ENCODE assay signal across 23 cellular contexts in genomic region chr3:37599186-37599585, GRCh38.
A peak's percentile ranks its signal among the peaks of the same experiment; 100 is the strongest.
DNase-seq lines count a peak whose midpoint lies in the region; ATAC-seq and TF ChIP-seq lines count a peak whose summit lies in the region.
"Had no signal": no experiment of that assay in that cellular context is flagged by ENCODE, and none has a peak within 500 bp of the region (broad histone marks: within the 10 kb centered on the region; RNA-seq: fewer than 3 reads in every experiment).

No MANE protein-coding gene starts in this region.

- DNase-seq in HUDEP-2 (lab: John Stamatoyannopoulos, UW; ENCODE audit: unreplicated experiment in 76 of 76) (peak in 59 of 76 experiments; percentile 1 to 83 (median 45)), ascending aorta (ENCODE audit: low spot score in 2 of 2) (peak; percentile 26 to 78), heart left ventricle (peak; percentile 48 to 78 (median 63)), neural crest cell (ENCODE audit: low read depth, low spot score) (no peak), NCI-H128 (lab: John Stamatoyannopoulos, UW; ENCODE audit: unreplicated experiment) (no peak), NCI-H1694 (lab: John Stamatoyannopoulos, UW) (no peak), midbrain (lab: John Stamatoyannopoulos, UW) (no peak)
- DNase-seq: DMS53, GF-D8, Kasumi-1, NCI-H1048, NCI-H1436, NCI-H2029, NCI-H2171, NCI-H345, NCI-H524 treated with DMSO at 0.1 percent for 48 hours, NCI-H82, Peyer's patch had no signal

- TF ChIP-seq CTCF in ascending aorta (IDR thresholded peaks at IDR 0.05): no peak
- no peak for TF ChIP-seq CTCF in heart left ventricle (IDR thresholded peaks at IDR 0.05)
- no peak for TF ChIP-seq CTCF in neural crest cell (conservative IDR thresholded peaks at IDR 0.05)

- H3K4me3 Mint-ChIP-seq in neural crest cell: no peak overlapping the region
- H3K4me3 Mint-ChIP-seq: B cell, CD14-positive monocyte had no signal

- H3K27me3 Mint-ChIP-seq in neural crest cell (ENCODE audit: low read depth): no peaks in the 10 kb centered on the region

- 42 to 72% (median 56%) methylated on average over 1 of the region's 1 CpG for WGBS in heart left ventricle, 4 donors

- intact Hi-C loops in ascending aorta (cut with DNase I) (no loop called here), heart left ventricle (cut with DNase I) (no loop called here)

- no peaks in the 10 kb centered on the region for H3K36me3 Mint-ChIP-seq in neural crest cell (ENCODE audit: low read depth)
- H3K36me3 Mint-ChIP-seq: CD14-positive monocyte had no signal

- no peak for TF ChIP-seq POLR2A in heart left ventricle (IDR thresholded peaks at IDR 0.05)

- peak; percentile 81 to 93 (median 86) for ATAC-seq in heart left ventricle
- ATAC-seq in GM21423 (IDR thresholded peaks at IDR 0.05; ENCODE audit: unreplicated experiment): no peak
- ATAC-seq: A549 had no signal

- H3K36me3 ChIP-seq in ascending aorta: no peaks in the 10 kb centered on the region
- peaks cover 0 to 20% (median 0%) of the 10 kb centered on the region in 9 donors for H3K36me3 ChIP-seq in heart left ventricle
- H3K36me3 ChIP-seq: Peyer's patch, SJSA1 had no signal

- H3K9me3 ChIP-seq in ascending aorta (no peaks in the 10 kb centered on the region), heart left ventricle (no peaks in the 10 kb centered on the region)
- H3K9me3 ChIP-seq: A549, Peyer's patch, SJSA1 had no signal

- peak overlapping the region; percentile 30 for H3K27ac Mint-ChIP-seq in neural crest cell (ENCODE audit: unreplicated experiment)
- H3K27ac Mint-ChIP-seq: B cell, CD14-positive monocyte had no signal

- H3K9me3 Mint-ChIP-seq in neural crest cell: no peaks in the 10 kb centered on the region

- H3K4me1 Mint-ChIP-seq in neural crest cell: no peaks in the 10 kb centered on the region
- H3K4me1 Mint-ChIP-seq: B cell, CD14-positive monocyte had no signal

- H3K27me3 ChIP-seq in ascending aorta (no peaks in the 10 kb centered on the region), heart left ventricle (no peaks in the 10 kb centered on the region)
- H3K27me3 ChIP-seq: Peyer's patch had no signal

- H3K4me3 ChIP-seq in ascending aorta (no peak overlapping the region), heart left ventricle (no peak overlapping the region)
- H3K4me3 ChIP-seq: A549, Peyer's patch, SJSA1 had no signal

- H3K4me1 ChIP-seq in ascending aorta (peaks cover 13 to 64% of the 10 kb centered on the region in 2 donors), heart left ventricle (peaks cover 0 to 57% (median 17%) of the 10 kb centered on the region in 12 donors)
- H3K4me1 ChIP-seq: A549 had no signal

- peak overlapping the region; percentile 65 to 92 for H3K27ac ChIP-seq in ascending aorta
- peak overlapping the region in 4 of 12 donors; percentile 2 to 63 (median 59) for H3K27ac ChIP-seq in heart left ventricle
- H3K27ac ChIP-seq: A549, Peyer's patch, SJSA1 had no signal

Comparison
In these comparisons a context has a peak if more than half of its experiments do, and no peak if none do; other contexts are left out.
1. DNase-seq: peak in HUDEP-2 (59 of 76), ascending aorta (2 of 2) and heart left ventricle (5 of 5); none in neural crest cell (single experiment), NCI-H128 (single experiment), NCI-H1694 (single experiment) and midbrain (single experiment).